ENCODE assay signal across 8 cellular contexts in genomic region chr10:44974082-44974627, GRCh38. TPM values are rescaled to one million over a fixed set of nuclear protein-coding genes. Genes with fewer than 3 reads are reported as not detected.
DNase-seq lines count a peak whose midpoint lies in the region; ATAC-seq and TF ChIP-seq lines count a peak whose summit lies in the region.

No MANE protein-coding gene starts in this region.

- H3K4me1 Mint-ChIP-seq in CD8-positive, alpha-beta memory T cell, result peaks cover 8 to 26% (median 18%) of the 10 kb centered on the region in 3 donors
- peaks cover 29% of the 10 kb centered on the region for H3K4me1 Mint-ChIP-seq in neural progenitor cell

- no peaks in the 10 kb centered on the region for H3K9me3 Mint-ChIP-seq in CD8-positive, alpha-beta memory T cell
- H3K9me3 Mint-ChIP-seq in neural progenitor cell, result no peaks in the 10 kb centered on the region

- POLR2A ChIA-PET in CD8-positive, alpha-beta memory T cell (lab: Charles Lee), result interaction anchor here (0.6 kb wide), 1 partner anchor 1470 kb away, joined by 6 read pairs; no protein-coding TSS in a partner anchor

- DNase-seq in CD8-positive, alpha-beta memory T cell, result no peak
- DNase-seq in neural progenitor cell (ENCODE audit: low spot score), result no peak
- no peak for DNase-seq in T1000 (lab: John Stamatoyannopoulos, UW)
- no peak for DNase-seq in OCI-M2 (lab: John Stamatoyannopoulos, UW; ENCODE audit: unreplicated experiment)
- no peak for DNase-seq in NOMO-1 treated with DMSO at 0.1 percent for 48 hours (lab: John Stamatoyannopoulos, UW; ENCODE audit: unreplicated experiment)

- peak overlapping the region; percentile 86 for H3K4me2 ChIP-seq in neural progenitor cell

- peak overlapping the region in 3 of 8 donors; percentile 34 to 92 (median 57) for H3K27ac Mint-ChIP-seq in CD8-positive, alpha-beta memory T cell
- H3K27ac Mint-ChIP-seq in neural progenitor cell, result no peak overlapping the region

- H3K4me3 Mint-ChIP-seq in CD8-positive, alpha-beta memory T cell, result peak overlapping the region; percentile 50 to 87 (median 72)
- H3K4me3 Mint-ChIP-seq in neural progenitor cell, result no peak overlapping the region

- TF ChIP-seq CTCF in neural progenitor cell (IDR thresholded peaks at IDR 0.05), result no peak

- no peak for ATAC-seq in HG03159 (IDR thresholded peaks at IDR 0.05; ENCODE audit: unreplicated experiment)

- no peaks in the 10 kb centered on the region for H3K36me3 ChIP-seq in CD8-positive, alpha-beta memory T cell (ENCODE audit: insufficient read depth, low read length)
- H3K36me3 ChIP-seq in HUES64 (ENCODE audit: insufficient read depth, low read length) (no peaks in the 10 kb centered on the region; the same call in 1 of the 2 replicates), duodenal mucosa (ENCODE audit: control insufficient read depth in 1 of 2, insufficient read depth in 2 of 2, low read length in 2 of 2) (peaks cover 0 to 29% of the 10 kb centered on the region in 2 donors), neural progenitor cell (no peaks in the 10 kb centered on the region)

- H3K79me2 ChIP-seq in neural progenitor cell (ENCODE audit: low read depth), result no peaks in the 10 kb centered on the region

- H3K27me3 Mint-ChIP-seq in CD8-positive, alpha-beta memory T cell, result no peaks in the 10 kb centered on the region
- peaks cover 12% of the 10 kb centered on the region for H3K27me3 Mint-ChIP-seq in neural progenitor cell (ENCODE audit: insufficient read depth, low read depth)

- CTCF ChIA-PET in CD8-positive, alpha-beta memory T cell (lab: Charles Lee), result interaction anchor here (2.3 to 2.6 kb wide), 2 partner anchors 38 to 42 kb away, joined by 7 to 26 read pairs; no protein-coding TSS in a partner anchor

- H4K20me1 ChIP-seq in neural progenitor cell (ENCODE audit: low read depth), result no peaks in the 10 kb centered on the region

- H2AFZ ChIP-seq in neural progenitor cell (replicated peaks), result peak overlapping the region; percentile 91

- 46% methylated on average over 7 of the region's 7 CpGs for WGBS in HUES64

- no peak overlapping the region for H3K27ac ChIP-seq in CD8-positive, alpha-beta memory T cell (ENCODE audit: low read depth, low read length)
- H3K27ac ChIP-seq in HUES64 (ENCODE audit: low read depth, low read length) (peak overlapping the region; percentile 45; the same call in 1 of the 2 replicates), duodenal mucosa (ENCODE audit: low read depth, low read length) (peak overlapping the region; percentile 53), neural progenitor cell (no peak overlapping the region)

- no peaks in the 10 kb centered on the region for H3K9me3 ChIP-seq in CD8-positive, alpha-beta memory T cell (ENCODE audit: low read length)
- no peaks in the 10 kb centered on the region for H3K9me3 ChIP-seq in HUES64 (ENCODE audit: insufficient read depth, low read depth, low read length)
- no peaks in the 10 kb centered on the region for H3K9me3 ChIP-seq in duodenal mucosa (ENCODE audit: control insufficient read depth in 1 of 2, low read length in 2 of 2)
- no peaks in the 10 kb centered on the region for H3K9me3 ChIP-seq in neural progenitor cell (ENCODE audit: low read depth)

- H3K36me3 Mint-ChIP-seq in CD8-positive, alpha-beta memory T cell, result no peaks in the 10 kb centered on the region
- H3K36me3 Mint-ChIP-seq in neural progenitor cell, result peaks cover 11% of the 10 kb centered on the region

- no peaks in the 10 kb centered on the region for H3F3A ChIP-seq in neural progenitor cell (ENCODE audit: low read depth)

- H3K9ac ChIP-seq in HUES64 (ENCODE audit: low read depth, low read length), result no peak overlapping the region
- H3K9ac ChIP-seq in duodenal mucosa (ENCODE audit: low read depth in 1 of 2, low read length in 2 of 2), result peak overlapping the region; percentile 52 to 67
- H3K9ac ChIP-seq in neural progenitor cell, result no peak overlapping the region

- peaks cover 21% of the 10 kb centered on the region for H3K4me1 ChIP-seq in CD8-positive, alpha-beta memory T cell (ENCODE audit: insufficient read depth, low read length)
- H3K4me1 ChIP-seq in HUES64 (ENCODE audit: insufficient read depth, low read length) (peaks cover 33% of the 10 kb centered on the region), duodenal mucosa (ENCODE audit: control insufficient read depth in 1 of 2, insufficient read depth in 2 of 2, low read length in 2 of 2) (peaks cover 52 to 53% of the 10 kb centered on the region in 2 donors), neural progenitor cell (peaks cover 25% of the 10 kb centered on the region)

- H3K4me3 ChIP-seq in CD8-positive, alpha-beta memory T cell (ENCODE audit: low read length), result peak overlapping the region; percentile 44
- H3K4me3 ChIP-seq in HUES64 (ENCODE audit: low read length), result peak overlapping the region; percentile 67
- H3K4me3 ChIP-seq in duodenal mucosa (ENCODE audit: low read depth in 1 of 2, low read length in 2 of 2), result peak overlapping the region; percentile 66 to 77
- H3K4me3 ChIP-seq in neural progenitor cell, result peak overlapping the region; percentile 50

- H3K27me3 ChIP-seq in CD8-positive, alpha-beta memory T cell (ENCODE audit: insufficient read depth, low read length, poor library complexity, severe bottlenecking), result no peaks in the 10 kb centered on the region
- H3K27me3 ChIP-seq in HUES64 (ENCODE audit: insufficient read depth, low read length) (no peaks in the 10 kb centered on the region), duodenal mucosa (ENCODE audit: control insufficient read depth in 1 of 2, insufficient read depth in 2 of 2, low read length in 2 of 2) (no peaks in the 10 kb centered on the region), neural progenitor cell (peaks cover 23% of the 10 kb centered on the region)

RNA-seq across cellular contexts. Expression of gene DEPP1, which starts 4.5 kb away (rescaled TPM):
- total RNA-seq in CD8-positive, alpha-beta memory T cell, result under 1 TPM in 1 of 2 experiments, not detected in 1; 0.11 TPM
- polyA plus RNA-seq in CD8-positive, alpha-beta memory T cell, result not detected
- polyA plus RNA-seq in HUES64 (2013, experiment 1 of 2), result 0.75 TPM
- polyA plus RNA-seq in HUES64 (2013, experiment 2 of 2), result 1.1 TPM
- 0.71 TPM in 1 of 2 replicates, not detected in the other for total RNA-seq in neural progenitor cell (ENCODE audit: low replicate concordance)

RNA-seq across cellular contexts. Expression of gene RASSF4, which starts 14.6 kb away (rescaled TPM):
- 1 to 10 TPM; 2.8 TPM for total RNA-seq in CD8-positive, alpha-beta memory T cell
- polyA plus RNA-seq in CD8-positive, alpha-beta memory T cell, result 0.85 TPM
- 6.7 TPM for polyA plus RNA-seq in HUES64 (2013, experiment 1 of 2)
- polyA plus RNA-seq in HUES64 (2013, experiment 2 of 2), result 7.4 TPM
- total RNA-seq in neural progenitor cell (ENCODE audit: low replicate concordance), result 3.1 and 9.7 TPM in 2 replicates

RNA-seq across cellular contexts. Expression of gene ZNF22, which starts 26.6 kb away (rescaled TPM):
- 10 to 100 TPM; 36.1 to 37.2 TPM for total RNA-seq in CD8-positive, alpha-beta memory T cell
- 49.1 TPM for polyA plus RNA-seq in CD8-positive, alpha-beta memory T cell
- polyA plus RNA-seq in HUES64 (2013, experiment 1 of 2), result 41.8 TPM
- 51.5 TPM for polyA plus RNA-seq in HUES64 (2013, experiment 2 of 2)
- 60.2 and 81.0 TPM in 2 replicates for total RNA-seq in neural progenitor cell (ENCODE audit: low replicate concordance)

Comparison
In these comparisons a context has a peak if more than half of its experiments do, and no peak if none do; other contexts are left out.
1. H3K27ac ChIP-seq: peak in HUES64 (single experiment) and duodenal mucosa (single experiment); none in CD8-positive, alpha-beta memory T cell (single experiment) and neural progenitor cell (single experiment).
2. H3K9ac ChIP-seq: peak in duodenal mucosa (2 of 2); none in HUES64 (single experiment) and neural progenitor cell (single experiment).
3. Peak in every context shown above with its lines, with median percentiles within 50 percentile points of each other: H3K4me3 ChIP-seq.